9 cellular contexts compared by ENCODE assay signal in genomic region chr1:110673197-110673701, GRCh38. TPM values are rescaled to one million over a fixed set of nuclear protein-coding genes. Genes with fewer than 3 reads are reported as not detected.
DNase-seq lines count a peak whose midpoint lies in the region; ATAC-seq and TF ChIP-seq lines count a peak whose summit lies in the region.
"Had no signal": no experiment of that assay in that cellular context is flagged by ENCODE, and none has a peak within 500 bp of the region (broad histone marks: within the 10 kb centered on the region; RNA-seq: fewer than 3 reads in every experiment).

No MANE protein-coding gene starts in this region.

- H3K4me1 ChIP-seq in endocrine pancreas (ENCODE audit: control insufficient read depth, insufficient read depth, low read length) = peaks cover 40% of the 10 kb centered on the region

- CTCF ChIA-PET in activated B cell treated with CpG ODN at 0.5 μM for 24 hours (lab: Charles Lee) = interaction anchor here (0.9 to 2.1 kb wide), 7 partner anchors 21 to 111 kb away, joined by 3 to 6 read pairs (median 3); no protein-coding TSS in a partner anchor

- peak; percentile 19 for DNase-seq in NOMO-1 treated with DMSO at 0.1 percent for 48 hours (lab: John Stamatoyannopoulos, UW; ENCODE audit: unreplicated experiment)
- DNase-seq in NOMO-1 treated with dmso at 0.1 percent for 144 hours (lab: John Stamatoyannopoulos, UW; ENCODE audit: unreplicated experiment) = no peak
- DNase-seq in activated B cell treated with CpG ODN at 0.5 μM for 24 hours = peak; percentile 17
- DNase-seq in stimulated activated naive CD4-positive, alpha-beta T cell treated with Interleukin-2 at 50 U/mL for 16 hours (lab: John Stamatoyannopoulos, UW) = peak; percentile 12
- DNase-seq in mucosa of gallbladder (ENCODE audit: low spot score) = no peak
- DNase-seq in hippocampal formation (lab: John Stamatoyannopoulos, UW) = no peak
- DNase-seq: NCI-H226 had no signal

- peaks cover 7% of the 10 kb centered on the region for H3K36me3 Mint-ChIP-seq in activated B cell treated with CpG ODN at 0.5 μM for 24 hours (ENCODE audit: low read depth)

- peak overlapping the region; percentile 80 for H3K27ac Mint-ChIP-seq in activated B cell treated with CpG ODN at 0.5 μM for 24 hours

- peaks cover 67% of the 10 kb centered on the region for H3K4me1 Mint-ChIP-seq in activated B cell treated with CpG ODN at 0.5 μM for 24 hours

- no peaks in the 10 kb centered on the region for H3K36me3 ChIP-seq in endocrine pancreas (ENCODE audit: control insufficient read depth, insufficient read depth, low read length)

- H3K9ac ChIP-seq in endocrine pancreas (ENCODE audit: control insufficient read depth, insufficient read depth, low read length) = no peak overlapping the region

- ATAC-seq in activated B cell treated with CpG ODN at 0.5 μM for 24 hours (ENCODE audit: low read depth) = no peak
- ATAC-seq in HG02885 (IDR thresholded peaks at IDR 0.05; ENCODE audit: poor library complexity, unreplicated experiment) = no peak

- no peaks in the 10 kb centered on the region for H3K9me3 Mint-ChIP-seq in activated B cell treated with CpG ODN at 0.5 μM for 24 hours

- peak overlapping the region; percentile 90 for H3K4me3 Mint-ChIP-seq in activated B cell treated with CpG ODN at 0.5 μM for 24 hours

- H3K27me3 Mint-ChIP-seq in activated B cell treated with CpG ODN at 0.5 μM for 24 hours = no peaks in the 10 kb centered on the region

- TF ChIP-seq CTCF in activated B cell treated with CpG ODN at 0.5 μM for 24 hours (IDR thresholded peaks at IDR 0.05) = no peak

- H3K9me3 ChIP-seq in endocrine pancreas (ENCODE audit: control insufficient read depth, low read length) = no peaks in the 10 kb centered on the region

- POLR2A ChIA-PET in activated B cell treated with CpG ODN at 0.5 μM for 24 hours (lab: Charles Lee) = interaction anchor here (1.1 to 4.0 kb wide), 5 partner anchors 38 to 202 kb away, joined by 3 to 29 read pairs (median 3); no protein-coding TSS in a partner anchor

- peak overlapping the region; percentile 68 for H3K4me3 ChIP-seq in endocrine pancreas (ENCODE audit: control insufficient read depth, insufficient read depth, low read length)

- H3K27me3 ChIP-seq in endocrine pancreas (ENCODE audit: control insufficient read depth, insufficient read depth, low read length) = no peaks in the 10 kb centered on the region

- intact Hi-C loops in activated B cell treated with CpG ODN at 0.5 μM for 24 hours (cut with micrococcal nuclease) = loop anchor here (2.0 to 10.0 kb wide), 6 partner anchors 14 to 544 kb away; partner anchors contain the start of gene LRIF1

RNA-seq across cellular contexts. Expression of gene KCNA3, which starts 1.5 kb away (rescaled TPM):
- 15.0 and 20.0 TPM in 2 replicates for total RNA-seq in activated B cell treated with CpG ODN at 0.5 μM for 24 hours
- total RNA-seq in mucosa of gallbladder = 3.5 TPM

Comparison
In these comparisons a context has a peak if more than half of its experiments do, and no peak if none do; other contexts are left out.
1. DNase-seq: peak in NOMO-1 treated with DMSO at 0.1 percent for 48 hours (single experiment), activated B cell treated with CpG ODN at 0.5 μM for 24 hours (single experiment) and stimulated activated naive CD4-positive, alpha-beta T cell treated with Interleukin-2 at 50 U/mL for 16 hours (single experiment); none in NOMO-1 treated with dmso at 0.1 percent for 144 hours (single experiment), mucosa of gallbladder (single experiment) and hippocampal formation (0 of 2).